8 cellular contexts compared by ENCODE assay signal in the genomic region with DNA sequence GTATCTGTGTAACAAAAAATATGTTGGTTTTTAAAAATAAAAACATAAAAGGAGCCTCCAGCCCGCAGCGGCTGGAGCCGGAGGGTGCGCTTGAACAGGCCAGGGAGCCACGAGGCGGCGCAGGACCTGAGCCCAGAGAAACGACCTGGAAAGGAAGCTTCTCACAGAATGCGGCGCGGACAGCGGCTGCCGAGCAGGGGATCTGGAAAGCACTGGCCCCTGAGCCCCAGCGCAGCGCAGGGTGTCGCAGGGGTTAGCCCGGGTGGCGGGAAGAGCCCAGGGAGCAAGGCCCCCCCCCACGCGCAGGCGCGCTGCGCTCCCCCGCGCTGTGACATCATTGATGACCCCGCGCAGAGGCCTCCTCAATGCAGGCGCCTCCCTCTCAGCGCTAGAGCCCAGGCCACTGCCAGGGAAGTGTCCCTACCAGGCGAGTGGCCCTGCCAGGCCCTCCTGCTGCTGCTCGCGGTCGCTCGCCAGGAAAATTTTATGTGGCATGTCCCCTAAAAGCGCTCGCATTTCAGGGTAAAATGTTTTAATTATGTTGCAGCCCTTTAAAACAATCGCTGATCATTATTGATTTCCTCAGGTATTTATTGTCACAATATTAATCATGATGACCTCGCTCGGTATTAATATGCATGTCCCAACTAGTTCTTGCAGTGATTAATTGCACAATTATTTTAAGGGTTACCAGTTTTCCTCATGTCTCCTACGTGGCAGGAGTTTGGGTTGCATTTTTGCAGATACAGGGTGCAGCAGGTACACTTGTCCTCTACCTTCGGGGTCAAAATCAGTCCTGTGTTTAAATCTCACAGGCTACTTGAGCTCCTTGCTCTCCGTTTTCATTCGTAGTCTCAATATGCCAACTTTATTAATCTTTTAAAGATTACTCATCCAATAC.
DNase-seq lines count a peak whose midpoint lies in the region; ATAC-seq and TF ChIP-seq lines count a peak whose summit lies in the region.

No MANE protein-coding gene starts in this region.

- no peak overlapping the region for H3K27ac Mint-ChIP-seq in Calu3 (ENCODE audit: unreplicated experiment)

- ATAC-seq in GM21528 (IDR thresholded peaks at IDR 0.05; ENCODE audit: low FRiP score, unreplicated experiment), result peak; percentile 80

- H3K14ac ChIP-seq in trophoblast cell (ENCODE audit: low read length), result no peak overlapping the region

- H4K12ac ChIP-seq in trophoblast cell (ENCODE audit: low read depth, low read length), result no peak overlapping the region

- DNase-seq in Calu3 (peak; percentile 83), LNCaP clone FGC (ENCODE audit: low read depth) (peak; percentile 66), SW480 (ENCODE audit: low spot score) (peak; percentile 90), cardiac septum (ENCODE audit: low spot score) (peak; percentile 95), trophoblast cell (peak; percentile 70 to 87), thyroid gland (peak; percentile 89 to 93)

- H2BK120ac ChIP-seq in trophoblast cell (ENCODE audit: insufficient read depth, low read length, poor library complexity), result peak overlapping the region; percentile 14

- peaks cover 5% of the 10 kb centered on the region for H3K36me3 Mint-ChIP-seq in Calu3 (ENCODE audit: insufficient read depth, unreplicated experiment)

- H3K27me3 ChIP-seq in trophoblast cell (ENCODE audit: insufficient read depth, low read length), result no peaks in the 10 kb centered on the region
- H3K27me3 ChIP-seq in thyroid gland, result no peaks in the 10 kb centered on the region

- H2BK12ac ChIP-seq in trophoblast cell (ENCODE audit: low read length), result no peak overlapping the region

- H3K9me3 Mint-ChIP-seq in Calu3 (ENCODE audit: low read depth, unreplicated experiment), result no peaks in the 10 kb centered on the region

- H3K23ac ChIP-seq in trophoblast cell (ENCODE audit: low read length), result no peak overlapping the region

- H3K4me2 ChIP-seq in trophoblast cell (ENCODE audit: low read length), result peak overlapping the region; percentile 58

- peak overlapping the region; percentile 30 for H4K91ac ChIP-seq in trophoblast cell (ENCODE audit: low read depth, low read length)

- BruUV-seq in Calu3 (replicated peaks; lab: Mats Ljungman, UMichigan), result no TSS peak

- H3K36me3 ChIP-seq in trophoblast cell (ENCODE audit: control insufficient read depth in 1 of 2, insufficient read depth in 2 of 2, low read length in 2 of 2), result no peaks in the 10 kb centered on the region
- H3K36me3 ChIP-seq in thyroid gland, result no peaks in the 10 kb centered on the region

- TF ChIP-seq CTCF in Calu3 (IDR thresholded peaks at IDR 0.05; ENCODE audit: unreplicated experiment) (no peak), LNCaP clone FGC (IDR thresholded peaks at IDR 0.05; ENCODE audit: control insufficient read depth, extremely low read depth, insufficient read depth) (peak; percentile 30; the same call in 1 of the 2 replicates), thyroid gland (IDR thresholded peaks at IDR 0.05) (peak in 5 of 6 experiments; percentile 24 to 58 (median 42))

- intact Hi-C loops in Calu3 (cut with micrococcal nuclease; ENCODE audit: unreplicated experiment), result no loop called here
- intact Hi-C loops in cardiac septum (cut with DNase I), result loop anchor here (2.0 to 5.0 kb wide), 2 partner anchors 84 to 134 kb away; a partner anchor contains a TSS
- intact Hi-C loops in thyroid gland (cut with DNase I), result no loop called here

- peak overlapping the region; percentile 83 for H2AFZ ChIP-seq in trophoblast cell (ENCODE audit: insufficient read depth, low read length, poor library complexity)

- WGBS in adipose tissue, 3 donors, result 6 to 12% (median 11%) methylated on average over 43 of the region's 43 CpGs
- no CpG with 5 or more reads among the region's 43 CpGs for WGBS in trophoblast cell (ENCODE audit: extremely low coverage, insufficient coverage, insufficient read length)
- WGBS in thyroid gland, 2 donors, result 11 to 18% methylated on average over 27 to 35 of the region's 43 CpGs

- CTCF ChIA-PET in Calu3 (lab: Charles Lee), result no interaction called here

- peaks cover 3 to 5% of the 10 kb centered on the region in 2 experiments for H3K4me1 ChIP-seq in trophoblast cell (ENCODE audit: control insufficient read depth in 1 of 2, insufficient read depth in 2 of 2, low read length in 2 of 2)
- H3K4me1 ChIP-seq in thyroid gland, result no peaks in the 10 kb centered on the region

- H3K9me3 ChIP-seq in trophoblast cell (ENCODE audit: insufficient read depth, low read depth, low read length) (no peaks in the 10 kb centered on the region), thyroid gland (no peaks in the 10 kb centered on the region)

- H3K4me3 ChIP-seq in LNCaP clone FGC (ENCODE audit: low read depth, low read length), result peak overlapping the region; percentile 46
- H3K4me3 ChIP-seq in trophoblast cell (ENCODE audit: low read depth, low read length), result peak overlapping the region; percentile 6
- H3K4me3 ChIP-seq in thyroid gland (replicated peaks in 1 of 3), result peak overlapping the region in 1 of 3 donors; percentile 33

- no peak overlapping the region for H3K9ac ChIP-seq in trophoblast cell (ENCODE audit: low read length)

- no peak overlapping the region for H2BK5ac ChIP-seq in trophoblast cell (ENCODE audit: low read depth, low read length, poor library complexity)

- H3K27me3 Mint-ChIP-seq in Calu3 (ENCODE audit: unreplicated experiment), result peaks cover 6% of the 10 kb centered on the region

- peaks cover 5% of the 10 kb centered on the region for H3K79me1 ChIP-seq in trophoblast cell (ENCODE audit: low read length)

- H4K8ac ChIP-seq in trophoblast cell (ENCODE audit: low read depth, low read length), result peak overlapping the region; percentile 81

- TF ChIP-seq POLR2A in thyroid gland (IDR thresholded peaks at IDR 0.05), result peak in 1 of 2 donors; percentile 73

- H3K18ac ChIP-seq in trophoblast cell (ENCODE audit: low read length), result no peak overlapping the region

- no peaks in the 10 kb centered on the region for H3K79me2 ChIP-seq in trophoblast cell (ENCODE audit: control insufficient read depth, insufficient read depth, low read length, poor library complexity)

- H3K27ac ChIP-seq in adipose tissue (ENCODE audit: low read depth, low read length) (peak overlapping the region; percentile 29), trophoblast cell (ENCODE audit: low read depth, low read length) (peak overlapping the region; percentile 81), thyroid gland (peak overlapping the region; percentile 57 to 85 (median 81))

- peaks cover 3% of the 10 kb centered on the region for H3K4me1 Mint-ChIP-seq in Calu3 (ENCODE audit: low read depth, unreplicated experiment)

- peak overlapping the region; percentile 58 for H3K4me3 Mint-ChIP-seq in Calu3 (ENCODE audit: low read depth, unreplicated experiment)

- no peak overlapping the region for H2AK5ac ChIP-seq in trophoblast cell (ENCODE audit: low read length)

- H3K4ac ChIP-seq in trophoblast cell (ENCODE audit: low read depth, low read length), result peak overlapping the region; percentile 24

Comparison
In these comparisons a context has a peak if more than half of its experiments do, and no peak if none do; other contexts are left out.
1. H3K27ac ChIP-seq: peak in every context shown above with its lines; median percentile 81 in trophoblast cell; 81 in thyroid gland; 29 in adipose tissue.